8 cellular contexts compared by ENCODE assay signal in genomic region chr22:30802202-30803166, GRCh38.
A peak's percentile ranks its signal among the peaks of the same experiment; 100 is the strongest.
DNase-seq lines count a peak whose midpoint lies in the region; ATAC-seq and TF ChIP-seq lines count a peak whose summit lies in the region.

No MANE protein-coding gene starts in this region.

- POLR2A ChIA-PET in Panc1 (lab: Charles Lee), result no interaction called here

- no peak for TF ChIP-seq EP300 in esophagus muscularis mucosa (IDR thresholded peaks at IDR 0.05)

- peak; percentile 73 for ATAC-seq in HG03139 (IDR thresholded peaks at IDR 0.05; ENCODE audit: unreplicated experiment)
- peak; percentile 99 for ATAC-seq in Panc1
- peak; percentile 97 to 98 for ATAC-seq in activated T-cell treated with anti-CD3 and anti-CD28 coated beads, Interleukin-2, amount 50 U/mL, for 72 hours (replicated peaks in 1 of 2)
- ATAC-seq in HG02610 (IDR thresholded peaks at IDR 0.05; ENCODE audit: unreplicated experiment), result no peak

- CTCF ChIA-PET in Panc1 (lab: Charles Lee), result interaction anchor here (1.4 kb wide), 1 partner anchor 169 kb away, joined by 4 read pairs; no protein-coding TSS in a partner anchor

- peak overlapping the region; percentile 32 to 34 for H3K4me3 ChIP-seq in Panc1 (ENCODE audit: low read depth in 2 of 2, low read length in 2 of 2)
- peak overlapping the region; percentile 14 to 32 (median 28) for H3K4me3 ChIP-seq in esophagus muscularis mucosa

- no TSS peak for BruUV-seq in Panc1 (replicated peaks; lab: Mats Ljungman, UMichigan)

- H3K36me3 ChIP-seq in Panc1 (ENCODE audit: control insufficient read depth, insufficient read depth, low read length) (no peaks in the 10 kb centered on the region), esophagus muscularis mucosa (no peaks in the 10 kb centered on the region)

- H3K27ac Mint-ChIP-seq in activated T-cell treated with anti-CD3 and anti-CD28 coated beads, Interleukin-2, amount 50 U/mL, for 72 hours, result no peak overlapping the region

- H3K4me1 ChIP-seq in Panc1 (ENCODE audit: control insufficient read depth, insufficient read depth, low read length), result peaks cover 5% of the 10 kb centered on the region; the same call in 1 of the 2 replicates
- peaks cover 12 to 17% (median 16%) of the 10 kb centered on the region in 4 donors for H3K4me1 ChIP-seq in esophagus muscularis mucosa

- H3K4me1 Mint-ChIP-seq in activated T-cell treated with anti-CD3 and anti-CD28 coated beads, Interleukin-2, amount 50 U/mL, for 72 hours (ENCODE audit: low read depth), result peaks cover 17% of the 10 kb centered on the region

- TF ChIP-seq POLR2A in esophagus muscularis mucosa (IDR thresholded peaks at IDR 0.05; ENCODE audit: low read depth), result no peak

- H3K27me3 ChIP-seq in Panc1 (ENCODE audit: control insufficient read depth, insufficient read depth, low read length) (peaks cover 2% of the 10 kb centered on the region; the same call in 1 of the 2 replicates), esophagus muscularis mucosa (peaks cover 0 to 35% (median 2%) of the 10 kb centered on the region in 4 donors)

- no peak for TF ChIP-seq CTCF in Panc1 (IDR thresholded peaks at IDR 0.05)
- peak; percentile 34 to 67 (median 60) for TF ChIP-seq CTCF in esophagus muscularis mucosa (IDR thresholded peaks at IDR 0.05)

- H3K36me3 Mint-ChIP-seq in activated T-cell treated with anti-CD3 and anti-CD28 coated beads, Interleukin-2, amount 50 U/mL, for 72 hours (ENCODE audit: insufficient read depth in 2 of 2), result no peaks in the 10 kb centered on the region

- DNase-seq in COLO829 (ENCODE audit: low spot score), result peak; percentile 63
- DNase-seq in Panc1 (ENCODE audit: low read depth, low spot score), result no peak
- DNase-seq in activated T-cell treated with anti-CD3 and anti-CD28 coated beads, Interleukin-2, amount 50 U/mL, for 72 hours, result peak; percentile 77 to 78
- no peak for DNase-seq in esophagus muscularis mucosa (ENCODE audit: extremely low spot score)
- peak; percentile 71 for DNase-seq in middle frontal gyrus (ENCODE audit: extremely low spot score, low spot score)
- peak; percentile 59 to 67 for DNase-seq in stimulated activated CD8-positive, alpha-beta memory T cell treated with anti-CD3 and anti-CD28 coated beads, Interleukin-2, amount 100 ng/mL, for 48 hours (ENCODE audit: low read depth in 2 of 2)

- peak overlapping the region in 1 of 2 donors; percentile 55 for H3K4me3 Mint-ChIP-seq in activated T-cell treated with anti-CD3 and anti-CD28 coated beads, Interleukin-2, amount 50 U/mL, for 72 hours

- no peaks in the 10 kb centered on the region for H3K9me3 ChIP-seq in Panc1 (ENCODE audit: control insufficient read depth, insufficient read depth, low read depth, low read length)
- H3K9me3 ChIP-seq in esophagus muscularis mucosa, result no peaks in the 10 kb centered on the region

- H3K9me3 Mint-ChIP-seq in activated T-cell treated with anti-CD3 and anti-CD28 coated beads, Interleukin-2, amount 50 U/mL, for 72 hours, result no peaks in the 10 kb centered on the region

- in situ Hi-C loops in Panc1 (cut with HindIII; ENCODE audit: low pct_unique_long_range_greater_than_20kb, low sequenced_read_pairs), result no loop called here

- 6% methylated on average over 26 of the region's 85 CpGs for WGBS in esophagus muscularis mucosa

- H3K27ac ChIP-seq in Panc1 (ENCODE audit: low read length) (no peak overlapping the region), esophagus muscularis mucosa (replicated peaks in 1 of 4) (no peak overlapping the region)

- intact Hi-C loops in Panc1 (cut with micrococcal nuclease; ENCODE audit: unreplicated experiment), result no loop called here
- intact Hi-C loops in esophagus muscularis mucosa (cut with DNase I), result no loop called here

- peaks cover 60% of the 10 kb centered on the region for H3K27me3 Mint-ChIP-seq in activated T-cell treated with anti-CD3 and anti-CD28 coated beads, Interleukin-2, amount 50 U/mL, for 72 hours (ENCODE audit: low read depth)

Comparison
In these comparisons a context has a peak if more than half of its experiments do, and no peak if none do; other contexts are left out.
1. DNase-seq: peak in COLO829 (single experiment), activated T-cell treated with anti-CD3 and anti-CD28 coated beads, Interleukin-2, amount 50 U/mL, for 72 hours (2 of 2), middle frontal gyrus (single experiment) and stimulated activated CD8-positive, alpha-beta memory T cell treated with anti-CD3 and anti-CD28 coated beads, Interleukin-2, amount 100 ng/mL, for 48 hours (2 of 2); none in Panc1 (single experiment) and esophagus muscularis mucosa (single experiment).